24 cellular contexts compared by ENCODE assay signal in genomic region chr17:1154704-1155103, GRCh38. TPM values are rescaled to one million over a fixed set of nuclear protein-coding genes. Genes with fewer than 3 reads are reported as not detected.
DNase-seq lines count a peak whose midpoint lies in the region; ATAC-seq and TF ChIP-seq lines count a peak whose summit lies in the region.
"Had no signal": no experiment of that assay in that cellular context is flagged by ENCODE, and none has a peak within 500 bp of the region (broad histone marks: within the 10 kb centered on the region; RNA-seq: fewer than 3 reads in every experiment).

No MANE protein-coding gene starts in this region.

- H3K27me3 ChIP-seq in AG04450 (ENCODE audit: control insufficient read depth, insufficient read depth, low read length) (no peaks in the 10 kb centered on the region), SJCRH30 (no peaks in the 10 kb centered on the region)

- no peak for DNase-seq in AG04450 (ENCODE audit: low read depth, low spot score)
- peak in 51 of 58 donors; percentile 28 to 93 (median 75) for DNase-seq in anterior cingulate cortex (lab: John Stamatoyannopoulos, UW)
- DNase-seq in head of caudate nucleus, result peak in 36 of 42 donors; percentile 24 to 86 (median 63)
- peak; percentile 75 for DNase-seq in midbrain (lab: John Stamatoyannopoulos, UW)
- DNase-seq in SJCRH30, result no peak
- no peak for DNase-seq in stimulated activated CD4-positive, alpha-beta T cell treated with anti-CD3 and anti-CD28 coated beads, Interleukin-2, amount 100 ng/mL, for 48 hours
- DNase-seq in activated naive CD4-positive, alpha-beta T cell treated with Interleukin-2 at 50 U/mL for 16 hours, result no peak
- DNase-seq: activated CD4-positive, alpha-beta memory T cell treated with anti-CD3 and anti-CD28 coated beads, Interleukin-2, amount 10 ng/mL, durations not matched to agents 7 days and 5 days; activated effector memory CD4-positive, alpha-beta T cell treated with anti-CD3 and anti-CD28 coated beads, Interleukin-2, amount 50 U/mL, for 16 hours; activated naive CD8-positive, alpha-beta T cell treated with anti-CD3 and anti-CD28 coated beads, Interleukin-2, amount 50 U/mL, for 24 hours; activated T-cell treated with anti-CD3 and anti-CD28 coated beads for 4 hours; EL; Karpas-422; kidney glomerular epithelial cell; naive thymus-derived CD4-positive, alpha-beta T cell; NCI-H1048; NCI-H187 treated with DMSO at 0.1 percent for 48 hours; NCI-H69; RPMI8226; T1000 had no signal

- intact Hi-C loops in head of caudate nucleus (cut with DNase I), result no loop called here

- TF ChIP-seq CTCF in AG04450 (IDR thresholded peaks at IDR 0.05; ENCODE audit: low read depth, low read length), result no peak

- POLR2A ChIA-PET in AG04450 (lab: Yijun Ruan, JAX), result interaction anchor here (1.2 kb wide), 1 partner anchor 323 kb away, joined by 5 read pairs; no protein-coding TSS in a partner anchor

- ATAC-seq in HG02642 (IDR thresholded peaks at IDR 0.05; ENCODE audit: poor library complexity, unreplicated experiment), result no peak
- ATAC-seq: activated CD4-positive, CD25-positive, alpha-beta regulatory T cell treated with anti-CD3 and anti-CD28 coated beads, Interleukin-2, amount 50 U/mL, for 24 hours; activated naive CD8-positive, alpha-beta T cell treated with anti-CD3 and anti-CD28 coated beads, Interleukin-2, amount 50 U/mL, for 24 hours; naive thymus-derived CD4-positive, alpha-beta T cell had no signal

- CTCF ChIA-PET in AG04450 (lab: Charles Lee), result interaction anchor here (0.6 kb wide), 1 partner anchor 11 kb away, joined by 4 read pairs; no protein-coding TSS in a partner anchor

- H3K4me3 ChIP-seq in AG04450 (ENCODE audit: low read depth, low read length) (no peak overlapping the region), SJCRH30 (no peak overlapping the region)

- H3K36me3 ChIP-seq in SJCRH30, result no peaks in the 10 kb centered on the region

- no peaks in the 10 kb centered on the region for H3K4me1 ChIP-seq in SJCRH30
- H3K4me1 ChIP-seq: parathyroid adenoma had no signal

- H3K27ac ChIP-seq in AG04450 (ENCODE audit: low read depth, low read length) (peak overlapping the region; percentile 11), SJCRH30 (no peak overlapping the region)
- H3K27ac ChIP-seq: C4-2B, parathyroid adenoma had no signal

- H3K9me3 ChIP-seq in AG04450 (ENCODE audit: control insufficient read depth, insufficient read depth, low read length) (peaks cover 1% of the 10 kb centered on the region; the same call in 1 of the 2 replicates), SJCRH30 (replicated peaks) (no peaks in the 10 kb centered on the region)

RNA-seq across cellular contexts. Expression of gene ABR, which starts 25.1 kb away (rescaled TPM):
- polyA plus RNA-seq in AG04450 (2011; rRNA removed), result 64.3 and 71.2 TPM in 2 replicates
- polyA minus RNA-seq in AG04450 (2011; rRNA and poly(A)+ RNA removed), result 94.2 and 133 TPM in 2 replicates
- 5.6 and 7.0 TPM in 2 replicates for total RNA-seq in SJCRH30 (2014; rRNA removed; shearing (Covaris generic))

Comparison
In these comparisons a context has a peak if more than half of its experiments do, and no peak if none do; other contexts are left out.
1. DNase-seq: peak in anterior cingulate cortex (51 of 58), head of caudate nucleus (36 of 42) and midbrain (single experiment); none in AG04450 (single experiment), SJCRH30 (0 of 2), stimulated activated CD4-positive, alpha-beta T cell treated with anti-CD3 and anti-CD28 coated beads, Interleukin-2, amount 100 ng/mL, for 48 hours (0 of 2) and activated naive CD4-positive, alpha-beta T cell treated with Interleukin-2 at 50 U/mL for 16 hours (single experiment).